1 cellular context compared by ENCODE assay signal in the genomic region with DNA sequence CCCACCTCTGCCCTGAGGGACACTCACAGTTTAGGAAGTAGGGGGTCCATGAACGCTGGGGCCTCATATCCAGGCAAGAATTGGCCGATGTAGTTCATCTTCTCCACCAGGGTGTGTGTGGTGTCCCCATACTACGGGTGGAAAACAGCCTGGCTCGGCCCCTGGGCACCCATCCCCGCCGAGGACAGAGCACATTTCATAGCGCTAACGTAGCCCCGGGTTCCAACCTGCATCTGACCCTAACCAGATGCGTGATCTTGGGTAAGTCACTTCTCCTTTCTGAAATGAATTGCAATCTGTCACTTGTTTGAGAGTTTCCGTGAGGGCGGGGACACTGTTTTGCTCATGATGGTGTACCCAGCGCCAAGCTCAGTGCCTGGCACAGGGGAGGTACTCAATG.
TF ChIP-seq lines count a peak whose summit lies in the region.

No MANE protein-coding gene starts in this region.

TF ChIP-seq in K562, 482 proteins besides CTCF, POLR2A, EP300 and RAD21:
- TF ChIP-seq MBD1 (CRISPR knock-in tag; IDR thresholded peaks at IDR 0.05) (no peak), ADNP (tag; IDR thresholded peaks at IDR 0.05) (0 out of 2 replicates have a peak, but pooled peaks have one; percentile 3), SPI1 (IDR thresholded peaks at IDR 0.05; ENCODE audit: borderline replicate concordance, low read depth, low read length) (peak; percentile 86)
- TF ChIP-seq, protein P1, sequence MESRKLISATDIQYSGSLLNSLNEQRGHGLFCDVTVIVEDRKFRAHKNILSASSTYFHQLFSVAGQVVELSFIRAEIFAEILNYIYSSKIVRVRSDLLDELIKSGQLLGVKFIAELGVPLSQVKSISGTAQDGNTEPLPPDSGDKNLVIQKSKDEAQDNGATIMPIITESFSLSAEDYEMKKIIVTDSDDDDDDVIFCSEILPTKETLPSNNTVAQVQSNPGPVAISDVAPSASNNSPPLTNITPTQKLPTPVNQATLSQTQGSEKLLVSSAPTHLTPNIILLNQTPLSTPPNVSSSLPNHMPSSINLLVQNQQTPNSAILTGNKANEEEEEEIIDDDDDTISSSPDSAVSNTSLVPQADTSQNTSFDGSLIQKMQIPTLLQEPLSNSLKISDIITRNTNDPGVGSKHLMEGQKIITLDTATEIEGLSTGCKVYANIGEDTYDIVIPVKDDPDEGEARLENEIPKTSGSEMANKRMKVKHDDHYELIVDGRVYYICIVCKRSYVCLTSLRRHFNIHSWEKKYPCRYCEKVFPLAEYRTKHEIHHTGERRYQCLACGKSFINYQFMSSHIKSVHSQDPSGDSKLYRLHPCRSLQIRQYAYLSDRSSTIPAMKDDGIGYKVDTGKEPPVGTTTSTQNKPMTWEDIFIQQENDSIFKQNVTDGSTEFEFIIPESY (CRISPR knock-in tag; IDR thresholded peaks at IDR 0.05), result peak; percentile 66; the same call in 1 of the 2 replicates
